22 cellular contexts compared by ENCODE assay signal in the genomic region with DNA sequence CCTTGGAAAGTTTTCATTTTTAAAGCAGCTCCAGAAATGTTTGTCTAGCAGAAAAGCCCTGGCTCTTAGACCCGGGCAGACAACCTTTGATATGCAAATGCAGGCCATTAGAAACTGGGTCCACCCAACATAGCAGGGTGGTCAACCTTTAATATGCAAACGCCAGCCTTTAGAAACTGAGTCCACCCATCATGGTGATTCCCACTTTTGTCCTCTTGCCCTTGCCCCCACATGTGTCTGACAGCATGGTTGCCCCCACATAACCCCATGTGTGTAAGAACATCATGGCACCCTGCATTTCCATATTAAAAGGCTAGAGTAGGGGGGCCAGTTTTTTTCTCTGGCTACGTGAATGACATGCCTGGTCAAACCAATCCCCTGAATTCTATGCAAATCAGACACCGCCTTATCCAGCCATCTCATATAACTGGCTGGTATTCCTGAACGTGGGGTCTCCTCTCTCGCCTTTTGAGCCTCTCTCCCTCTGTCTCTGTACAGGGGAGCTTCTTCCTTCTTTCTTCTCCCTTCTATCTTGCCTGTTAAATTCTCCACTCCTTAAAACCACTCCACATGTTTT.
A peak's percentile ranks its signal among the peaks of the same experiment; 100 is the strongest.
DNase-seq lines count a peak whose midpoint lies in the region; ATAC-seq and TF ChIP-seq lines count a peak whose summit lies in the region.
"Had no signal": no experiment of that assay in that cellular context is flagged by ENCODE, and none has a peak within 500 bp of the region (broad histone marks: within the 10 kb centered on the region; RNA-seq: fewer than 3 reads in every experiment).

No MANE protein-coding gene starts in this region.

- no peak for DNase-seq in Caco-2
- DNase-seq in endodermal cell: peak; percentile 54
- no peak for DNase-seq in GF-D8 (lab: John Stamatoyannopoulos, UW)
- no peak for DNase-seq in uterus
- DNase-seq in RKO (ENCODE audit: low spot score): no peak
- DNase-seq: ACHN; CD4-positive, alpha-beta memory T cell; DMS153; KBM-7; MM.1S; NCI-H1048; NCI-H1417 treated with DMSO at 0.1 percent for 48 hours; NCI-H187; NCI-H446 treated with DMSO at 0.1 percent for 48 hours; NCI-H69; T-helper 1 cell had no signal

- POLR2A ChIA-PET in Caco-2 (lab: Charles Lee): no interaction called here

- TF ChIP-seq CTCF in Caco-2 (IDR thresholded peaks at IDR 0.05; ENCODE audit: insufficient read depth in 1 of 2, low read depth in 1 of 2, low read length in 1 of 2, severe bottlenecking in 1 of 2, unreplicated experiment in 1 of 2) (no peak), endodermal cell (conservative IDR thresholded peaks at IDR 0.05) (no peak), uterus (IDR thresholded peaks at IDR 0.05) (no peak)

- no peak overlapping the region for H3K27ac Mint-ChIP-seq in Caco-2 (ENCODE audit: unreplicated experiment)
- H3K27ac Mint-ChIP-seq in endodermal cell: no peak overlapping the region
- H3K27ac Mint-ChIP-seq: CD4-positive, alpha-beta memory T cell had no signal

- CTCF ChIA-PET in Caco-2 (lab: Charles Lee): no interaction called here

- H3K4me1 ChIP-seq in Caco-2: no peaks in the 10 kb centered on the region
- peaks cover 37% of the 10 kb centered on the region for H3K4me1 ChIP-seq in HUES6 (ENCODE audit: control insufficient read depth, insufficient read depth, low read length)
- H3K4me1 ChIP-seq in endodermal cell (ENCODE audit: control insufficient read depth, insufficient read depth, low read length): no peaks in the 10 kb centered on the region
- peaks cover 34% of the 10 kb centered on the region for H3K4me1 ChIP-seq in iPS-20b (ENCODE audit: insufficient read depth, low read length)
- no peaks in the 10 kb centered on the region for H3K4me1 ChIP-seq in uterus
- H3K4me1 ChIP-seq: BLaER1 treated with 17β-estradiol and CSF1 and Interleukin-3, amounts not matched to agents 10 nM and 100 nM had no signal

- no peak overlapping the region for H3K4me3 ChIP-seq in Caco-2 (ENCODE audit: low read depth, low read length)
- H3K4me3 ChIP-seq in HUES6 (ENCODE audit: low read depth, low read length): peak overlapping the region; percentile 26; the same call in 1 of the 2 replicates
- no peak overlapping the region for H3K4me3 ChIP-seq in endodermal cell (ENCODE audit: low read length)
- H3K4me3 ChIP-seq in iPS-20b (ENCODE audit: low read length): no peak overlapping the region; the same call in 1 of the 2 replicates
- no peak overlapping the region for H3K4me3 ChIP-seq in uterus
- H3K4me3 ChIP-seq: BLaER1 treated with 17β-estradiol and CSF1 and Interleukin-3, amounts not matched to agents 10 nM and 100 nM had no signal

- BruUV-seq in Caco-2 (replicated peaks; lab: Mats Ljungman, UMichigan): no TSS peak

- no peaks in the 10 kb centered on the region for H3K9me3 ChIP-seq in Caco-2
- 0 out of 2 replicates have a peak, but pooled peaks cover 2% of the 10 kb centered on the region for H3K9me3 ChIP-seq in HUES6 (ENCODE audit: control insufficient read depth, insufficient read depth, low read depth, low read length)
- H3K9me3 ChIP-seq in endodermal cell (ENCODE audit: control insufficient read depth, low read length): no peaks in the 10 kb centered on the region
- no peaks in the 10 kb centered on the region for H3K9me3 ChIP-seq in iPS-20b (ENCODE audit: insufficient read depth, low read depth, low read length)
- H3K9me3 ChIP-seq in uterus: no peaks in the 10 kb centered on the region
- H3K9me3 ChIP-seq: BLaER1 treated with 17β-estradiol and CSF1 and Interleukin-3, amounts not matched to agents 10 nM and 100 nM had no signal

- intact Hi-C loops in Caco-2 (cut with micrococcal nuclease; ENCODE audit: unreplicated experiment): no loop called here
- intact Hi-C loops in uterus (cut with DNase I; ENCODE audit: low total_unique reads): no loop called here

- H3K27ac ChIP-seq in HUES6 (ENCODE audit: low read depth, low read length): peak overlapping the region; percentile 84
- no peak overlapping the region for H3K27ac ChIP-seq in endodermal cell (ENCODE audit: low read depth, low read length)
- H3K27ac ChIP-seq in iPS-20b (ENCODE audit: low read length): peak overlapping the region; percentile 20
- H3K27ac ChIP-seq in uterus: no peak overlapping the region
- H3K27ac ChIP-seq: 22Rv1; BLaER1 treated with 17β-estradiol and CSF1 and Interleukin-3, amounts not matched to agents 10 nM and 100 nM had no signal

- H3K4me1 Mint-ChIP-seq in Caco-2 (ENCODE audit: low read depth, unreplicated experiment) (peaks cover 15% of the 10 kb centered on the region), endodermal cell (peaks cover 9% of the 10 kb centered on the region)
- H3K4me1 Mint-ChIP-seq: CD4-positive, alpha-beta memory T cell had no signal

- H3K4me3 Mint-ChIP-seq in Caco-2 (ENCODE audit: unreplicated experiment) (peak overlapping the region; percentile 28), endodermal cell (no peak overlapping the region)
- H3K4me3 Mint-ChIP-seq: CD4-positive, alpha-beta memory T cell had no signal

- ATAC-seq in HG02610 (IDR thresholded peaks at IDR 0.05; ENCODE audit: unreplicated experiment): no peak
- ATAC-seq: SK-N-SH treated with all-trans-retinoic acid at 6 μM for 48 hours had no signal

- whole genome bisulfite sequencing in endodermal cell (ENCODE audit: insufficient coverage in 1 of 2, insufficient read length in 1 of 2), 2 experiments: 71 to 75% methylated on average over 6 of the region's 6 CpGs

- H3K36me3 Mint-ChIP-seq in Caco-2 (ENCODE audit: insufficient read depth, unreplicated experiment) (no peaks in the 10 kb centered on the region), endodermal cell (ENCODE audit: low read depth) (no peaks in the 10 kb centered on the region)
- H3K36me3 Mint-ChIP-seq: CD4-positive, alpha-beta memory T cell had no signal

- H3K9me3 Mint-ChIP-seq in Caco-2 (ENCODE audit: unreplicated experiment): no peaks in the 10 kb centered on the region
- H3K9me3 Mint-ChIP-seq in endodermal cell: no peaks in the 10 kb centered on the region

- peak overlapping the region; percentile 53 for H3K9ac ChIP-seq in HUES6 (ENCODE audit: low read length)
- H3K9ac ChIP-seq in endodermal cell (ENCODE audit: extremely low read depth, low read length, poor library complexity, severe bottlenecking): no peak overlapping the region
- H3K9ac ChIP-seq in iPS-20b (ENCODE audit: low read depth, low read length): no peak overlapping the region
- H3K9ac ChIP-seq: BLaER1 treated with 17β-estradiol and CSF1 and Interleukin-3, amounts not matched to agents 10 nM and 100 nM had no signal

- no peak for TF ChIP-seq POLR2A in uterus (IDR thresholded peaks at IDR 0.05)

- H3K27me3 Mint-ChIP-seq in Caco-2 (ENCODE audit: insufficient read depth, unreplicated experiment) (no peaks in the 10 kb centered on the region), endodermal cell (ENCODE audit: insufficient read depth) (no peaks in the 10 kb centered on the region)
- H3K27me3 Mint-ChIP-seq: CD4-positive, alpha-beta memory T cell had no signal

- H3K27me3 ChIP-seq in Caco-2 (replicated peaks; ENCODE audit: control insufficient read depth, insufficient read depth, low read length) (no peaks in the 10 kb centered on the region), HUES6 (ENCODE audit: control insufficient read depth, insufficient read depth, low read length) (no peaks in the 10 kb centered on the region), endodermal cell (ENCODE audit: control insufficient read depth, insufficient read depth, low read length, poor library complexity, severe bottlenecking) (no peaks in the 10 kb centered on the region), iPS-20b (ENCODE audit: insufficient read depth, low read length) (no peaks in the 10 kb centered on the region), uterus (no peaks in the 10 kb centered on the region)
- H3K27me3 ChIP-seq: BLaER1 treated with 17β-estradiol and CSF1 and Interleukin-3, amounts not matched to agents 10 nM and 100 nM had no signal

- H3K36me3 ChIP-seq in Caco-2 (ENCODE audit: control insufficient read depth, insufficient read depth, low read length) (no peaks in the 10 kb centered on the region), HUES6 (ENCODE audit: control insufficient read depth, insufficient read depth, low read length) (no peaks in the 10 kb centered on the region), endodermal cell (ENCODE audit: control insufficient read depth, insufficient read depth, low read length) (no peaks in the 10 kb centered on the region), iPS-20b (ENCODE audit: insufficient read depth, low read depth, low read length) (no peaks in the 10 kb centered on the region), uterus (no peaks in the 10 kb centered on the region)
- H3K36me3 ChIP-seq: BLaER1 treated with 17β-estradiol and CSF1 and Interleukin-3, amounts not matched to agents 10 nM and 100 nM had no signal

Comparison
In these comparisons a context has a peak if more than half of its experiments do, and no peak if none do; other contexts are left out.
1. H3K27ac ChIP-seq: peak in HUES6 (single experiment) and iPS-20b (single experiment); none in endodermal cell (single experiment) and uterus (0 of 2).